1 cellular context compared by ENCODE assay signal in the genomic region with DNA sequence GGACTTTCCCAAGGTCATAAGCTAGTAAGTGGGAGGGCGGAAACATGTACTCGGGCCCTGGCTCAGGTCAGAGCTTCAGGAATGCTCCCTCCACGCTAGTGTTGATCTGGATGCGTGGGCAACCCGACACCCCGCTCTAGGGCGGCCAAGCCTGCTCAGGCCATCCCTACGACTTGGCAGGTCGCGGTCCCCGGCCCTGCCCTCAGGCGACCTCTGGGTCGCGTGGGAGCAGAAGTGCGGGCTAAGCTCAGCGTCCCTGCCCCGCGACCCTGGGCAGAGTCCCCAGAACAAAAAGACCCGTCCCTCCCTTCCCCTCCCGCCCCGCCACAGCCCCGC.
TF ChIP-seq lines count a peak whose summit lies in the region.

No MANE protein-coding gene starts in this region.

TF ChIP-seq in HepG2, 621 proteins besides CTCF, POLR2A, EP300 and RAD21 (continued from another document and continues in another):
- TF ChIP-seq, protein P1, sequence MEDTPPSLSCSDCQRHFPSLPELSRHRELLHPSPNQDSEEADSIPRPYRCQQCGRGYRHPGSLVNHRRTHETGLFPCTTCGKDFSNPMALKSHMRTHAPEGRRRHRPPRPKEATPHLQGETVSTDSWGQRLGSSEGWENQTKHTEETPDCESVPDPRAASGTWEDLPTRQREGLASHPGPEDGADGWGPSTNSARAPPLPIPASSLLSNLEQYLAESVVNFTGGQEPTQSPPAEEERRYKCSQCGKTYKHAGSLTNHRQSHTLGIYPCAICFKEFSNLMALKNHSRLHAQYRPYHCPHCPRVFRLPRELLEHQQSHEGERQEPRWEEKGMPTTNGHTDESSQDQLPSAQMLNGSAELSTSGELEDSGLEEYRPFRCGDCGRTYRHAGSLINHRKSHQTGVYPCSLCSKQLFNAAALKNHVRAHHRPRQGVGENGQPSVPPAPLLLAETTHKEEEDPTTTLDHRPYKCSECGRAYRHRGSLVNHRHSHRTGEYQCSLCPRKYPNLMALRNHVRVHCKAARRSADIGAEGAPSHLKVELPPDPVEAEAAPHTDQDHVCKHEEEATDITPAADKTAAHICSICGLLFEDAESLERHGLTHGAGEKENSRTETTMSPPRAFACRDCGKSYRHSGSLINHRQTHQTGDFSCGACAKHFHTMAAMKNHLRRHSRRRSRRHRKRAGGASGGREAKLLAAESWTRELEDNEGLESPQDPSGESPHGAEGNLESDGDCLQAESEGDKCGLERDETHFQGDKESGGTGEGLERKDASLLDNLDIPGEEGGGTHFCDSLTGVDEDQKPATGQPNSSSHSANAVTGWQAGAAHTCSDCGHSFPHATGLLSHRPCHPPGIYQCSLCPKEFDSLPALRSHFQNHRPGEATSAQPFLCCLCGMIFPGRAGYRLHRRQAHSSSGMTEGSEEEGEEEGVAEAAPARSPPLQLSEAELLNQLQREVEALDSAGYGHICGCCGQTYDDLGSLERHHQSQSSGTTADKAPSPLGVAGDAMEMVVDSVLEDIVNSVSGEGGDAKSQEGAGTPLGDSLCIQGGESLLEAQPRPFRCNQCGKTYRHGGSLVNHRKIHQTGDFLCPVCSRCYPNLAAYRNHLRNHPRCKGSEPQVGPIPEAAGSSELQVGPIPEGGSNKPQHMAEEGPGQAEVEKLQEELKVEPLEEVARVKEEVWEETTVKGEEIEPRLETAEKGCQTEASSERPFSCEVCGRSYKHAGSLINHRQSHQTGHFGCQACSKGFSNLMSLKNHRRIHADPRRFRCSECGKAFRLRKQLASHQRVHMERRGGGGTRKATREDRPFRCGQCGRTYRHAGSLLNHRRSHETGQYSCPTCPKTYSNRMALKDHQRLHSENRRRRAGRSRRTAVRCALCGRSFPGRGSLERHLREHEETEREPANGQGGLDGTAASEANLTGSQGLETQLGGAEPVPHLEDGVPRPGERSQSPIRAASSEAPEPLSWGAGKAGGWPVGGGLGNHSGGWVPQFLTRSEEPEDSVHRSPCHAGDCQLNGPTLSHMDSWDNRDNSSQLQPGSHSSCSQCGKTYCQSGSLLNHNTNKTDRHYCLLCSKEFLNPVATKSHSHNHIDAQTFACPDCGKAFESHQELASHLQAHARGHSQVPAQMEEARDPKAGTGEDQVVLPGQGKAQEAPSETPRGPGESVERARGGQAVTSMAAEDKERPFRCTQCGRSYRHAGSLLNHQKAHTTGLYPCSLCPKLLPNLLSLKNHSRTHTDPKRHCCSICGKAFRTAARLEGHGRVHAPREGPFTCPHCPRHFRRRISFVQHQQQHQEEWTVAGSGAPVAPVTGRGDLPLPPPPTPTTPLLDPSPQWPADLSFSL (CRISPR knock-in tag; IDR thresholded peaks at IDR 0.05) = no peak
- TF ChIP-seq ZBTB38 (CRISPR knock-in tag; IDR thresholded peaks at IDR 0.05) = 0 out of 2 replicates have a peak, but pooled peaks have one; percentile 26
- 0 out of 2 replicates have a peak, but pooled peaks have one; percentile 9 for TF ChIP-seq PCBP1 (IDR thresholded peaks at IDR 0.05; ENCODE audit: borderline replicate concordance, low read depth, low read length)
- TF ChIP-seq, protein P2, sequence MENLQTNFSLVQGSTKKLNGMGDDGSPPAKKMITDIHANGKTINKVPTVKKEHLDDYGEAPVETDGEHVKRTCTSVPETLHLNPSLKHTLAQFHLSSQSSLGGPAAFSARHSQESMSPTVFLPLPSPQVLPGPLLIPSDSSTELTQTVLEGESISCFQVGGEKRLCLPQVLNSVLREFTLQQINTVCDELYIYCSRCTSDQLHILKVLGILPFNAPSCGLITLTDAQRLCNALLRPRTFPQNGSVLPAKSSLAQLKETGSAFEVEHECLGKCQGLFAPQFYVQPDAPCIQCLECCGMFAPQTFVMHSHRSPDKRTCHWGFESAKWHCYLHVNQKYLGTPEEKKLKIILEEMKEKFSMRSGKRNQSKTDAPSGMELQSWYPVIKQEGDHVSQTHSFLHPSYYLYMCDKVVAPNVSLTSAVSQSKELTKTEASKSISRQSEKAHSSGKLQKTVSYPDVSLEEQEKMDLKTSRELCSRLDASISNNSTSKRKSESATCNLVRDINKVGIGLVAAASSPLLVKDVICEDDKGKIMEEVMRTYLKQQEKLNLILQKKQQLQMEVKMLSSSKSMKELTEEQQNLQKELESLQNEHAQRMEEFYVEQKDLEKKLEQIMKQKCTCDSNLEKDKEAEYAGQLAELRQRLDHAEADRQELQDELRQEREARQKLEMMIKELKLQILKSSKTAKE (CRISPR knock-in tag; IDR thresholded peaks at IDR 0.05; ENCODE audit: borderline replicate concordance) = no peak
- no peak for TF ChIP-seq ZNF879 (CRISPR knock-in tag; IDR thresholded peaks at IDR 0.05)
- TF ChIP-seq ZNF619 (CRISPR knock-in tag; IDR thresholded peaks at IDR 0.05) = 0 out of 2 replicates have a peak, but pooled peaks have one; percentile 52
- TF ChIP-seq ZNF709 (CRISPR knock-in tag; IDR thresholded peaks at IDR 0.05) = no peak
- TF ChIP-seq NR2F6 (IDR thresholded peaks at IDR 0.05) = no peak; the same call in 1 of the 2 replicates
- peak; percentile 69; the same call in 1 of the 2 replicates for TF ChIP-seq NR2F6 (CRISPR knock-in tag; IDR thresholded peaks at IDR 0.05)
- TF ChIP-seq YEATS4 (CRISPR knock-in tag; IDR thresholded peaks at IDR 0.05; ENCODE audit: borderline replicate concordance) = peak; percentile 52; the same call in 1 of the 2 replicates
- TF ChIP-seq MED8 (CRISPR knock-in tag; IDR thresholded peaks at IDR 0.05; ENCODE audit: insufficient replicate concordance) = no peak
- TF ChIP-seq ARNT2 (CRISPR knock-in tag; IDR thresholded peaks at IDR 0.05; ENCODE audit: low read depth) = peak; percentile 31; the same call in 1 of the 2 replicates
- TF ChIP-seq ZSCAN29 (CRISPR knock-in tag; conservative IDR thresholded peaks at IDR 0.05) = peak; percentile 67; the same call in 1 of the 2 replicates
- no peak for TF ChIP-seq JUND (CRISPR knock-in tag; IDR thresholded peaks at IDR 0.05)
- TF ChIP-seq AKAP8 (CRISPR knock-in tag; IDR thresholded peaks at IDR 0.05) = peak; percentile 70; the same call in 1 of the 2 replicates
- TF ChIP-seq ZNF17 (CRISPR knock-in tag; IDR thresholded peaks at IDR 0.05) = no peak
- TF ChIP-seq POLR2G (IDR thresholded peaks at IDR 0.05; ENCODE audit: low read depth, low read length) = peak; percentile 76
- TF ChIP-seq RBFOX2 (IDR thresholded peaks at IDR 0.05; ENCODE audit: low read depth, low read length) = peak; percentile 83
- TF ChIP-seq MBD4 (IDR thresholded peaks at IDR 0.05; ENCODE audit: borderline replicate concordance, low read length) = no peak
- no peak for TF ChIP-seq ZNF10 (CRISPR knock-in tag; IDR thresholded peaks at IDR 0.05; ENCODE audit: borderline replicate concordance, low read depth)
- peak; percentile 46; the same call in 1 of the 2 replicates for TF ChIP-seq HES4 (CRISPR knock-in tag; IDR thresholded peaks at IDR 0.05; ENCODE audit: borderline replicate concordance)
- no peak for TF ChIP-seq TEAD2 (CRISPR knock-in tag; IDR thresholded peaks at IDR 0.05)
- no peak for TF ChIP-seq ZFP1 (CRISPR knock-in tag; IDR thresholded peaks at IDR 0.05)
- TF ChIP-seq ZNF333 (CRISPR knock-in tag; IDR thresholded peaks at IDR 0.05; ENCODE audit: borderline replicate concordance) = no peak
- TF ChIP-seq FOXJ3 (CRISPR knock-in tag; IDR thresholded peaks at IDR 0.05; ENCODE audit: borderline replicate concordance) = no peak
- no peak for TF ChIP-seq RARG (CRISPR knock-in tag; IDR thresholded peaks at IDR 0.05; ENCODE audit: low read depth)
- TF ChIP-seq, protein P3, sequence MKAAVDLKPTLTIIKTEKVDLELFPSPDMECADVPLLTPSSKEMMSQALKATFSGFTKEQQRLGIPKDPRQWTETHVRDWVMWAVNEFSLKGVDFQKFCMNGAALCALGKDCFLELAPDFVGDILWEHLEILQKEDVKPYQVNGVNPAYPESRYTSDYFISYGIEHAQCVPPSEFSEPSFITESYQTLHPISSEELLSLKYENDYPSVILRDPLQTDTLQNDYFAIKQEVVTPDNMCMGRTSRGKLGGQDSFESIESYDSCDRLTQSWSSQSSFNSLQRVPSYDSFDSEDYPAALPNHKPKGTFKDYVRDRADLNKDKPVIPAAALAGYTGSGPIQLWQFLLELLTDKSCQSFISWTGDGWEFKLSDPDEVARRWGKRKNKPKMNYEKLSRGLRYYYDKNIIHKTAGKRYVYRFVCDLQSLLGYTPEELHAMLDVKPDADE (CRISPR knock-in tag; IDR thresholded peaks at IDR 0.05) = no peak
- TF ChIP-seq ZNF749 (CRISPR knock-in tag; IDR thresholded peaks at IDR 0.05; ENCODE audit: borderline replicate concordance) = no peak; the same call in 1 of the 2 replicates
- no peak for TF ChIP-seq ZSCAN25 (CRISPR knock-in tag; IDR thresholded peaks at IDR 0.05)
- TF ChIP-seq, protein P4, sequence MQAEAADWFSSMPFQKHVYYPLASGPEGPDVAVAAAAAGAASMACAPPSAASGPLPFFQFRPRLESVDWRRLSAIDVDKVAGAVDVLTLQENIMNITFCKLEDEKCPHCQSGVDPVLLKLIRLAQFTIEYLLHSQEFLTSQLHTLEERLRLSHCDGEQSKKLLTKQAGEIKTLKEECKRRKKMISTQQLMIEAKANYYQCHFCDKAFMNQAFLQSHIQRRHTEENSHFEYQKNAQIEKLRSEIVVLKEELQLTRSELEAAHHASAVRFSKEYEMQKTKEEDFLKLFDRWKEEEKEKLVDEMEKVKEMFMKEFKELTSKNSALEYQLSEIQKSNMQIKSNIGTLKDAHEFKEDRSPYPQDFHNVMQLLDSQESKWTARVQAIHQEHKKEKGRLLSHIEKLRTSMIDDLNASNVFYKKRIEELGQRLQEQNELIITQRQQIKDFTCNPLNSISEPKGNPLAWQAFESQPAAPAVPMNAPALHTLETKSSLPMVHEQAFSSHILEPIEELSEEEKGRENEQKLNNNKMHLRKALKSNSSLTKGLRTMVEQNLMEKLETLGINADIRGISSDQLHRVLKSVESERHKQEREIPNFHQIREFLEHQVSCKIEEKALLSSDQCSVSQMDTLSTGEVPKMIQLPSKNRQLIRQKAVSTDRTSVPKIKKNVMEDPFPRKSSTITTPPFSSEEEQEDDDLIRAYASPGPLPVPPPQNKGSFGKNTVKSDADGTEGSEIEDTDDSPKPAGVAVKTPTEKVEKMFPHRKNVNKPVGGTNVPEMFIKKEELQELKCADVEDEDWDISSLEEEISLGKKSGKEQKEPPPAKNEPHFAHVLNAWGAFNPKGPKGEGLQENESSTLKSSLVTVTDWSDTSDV (CRISPR knock-in tag; IDR thresholded peaks at IDR 0.05) = no peak
- TF ChIP-seq POGZ (CRISPR knock-in tag; IDR thresholded peaks at IDR 0.05) = 0 out of 2 replicates have a peak, but pooled peaks have one; percentile 10
- TF ChIP-seq KMT2B (CRISPR knock-in tag; IDR thresholded peaks at IDR 0.05) = 0 out of 2 replicates have a peak, but pooled peaks have one; percentile 8
- TF ChIP-seq ZNF670 (CRISPR knock-in tag; IDR thresholded peaks at IDR 0.05; ENCODE audit: borderline replicate concordance) = 0 out of 2 replicates have a peak, but pooled peaks have one; percentile 62
- no peak for TF ChIP-seq ZNF33A (CRISPR knock-in tag; IDR thresholded peaks at IDR 0.05; ENCODE audit: borderline replicate concordance)
- TF ChIP-seq, protein P5, sequence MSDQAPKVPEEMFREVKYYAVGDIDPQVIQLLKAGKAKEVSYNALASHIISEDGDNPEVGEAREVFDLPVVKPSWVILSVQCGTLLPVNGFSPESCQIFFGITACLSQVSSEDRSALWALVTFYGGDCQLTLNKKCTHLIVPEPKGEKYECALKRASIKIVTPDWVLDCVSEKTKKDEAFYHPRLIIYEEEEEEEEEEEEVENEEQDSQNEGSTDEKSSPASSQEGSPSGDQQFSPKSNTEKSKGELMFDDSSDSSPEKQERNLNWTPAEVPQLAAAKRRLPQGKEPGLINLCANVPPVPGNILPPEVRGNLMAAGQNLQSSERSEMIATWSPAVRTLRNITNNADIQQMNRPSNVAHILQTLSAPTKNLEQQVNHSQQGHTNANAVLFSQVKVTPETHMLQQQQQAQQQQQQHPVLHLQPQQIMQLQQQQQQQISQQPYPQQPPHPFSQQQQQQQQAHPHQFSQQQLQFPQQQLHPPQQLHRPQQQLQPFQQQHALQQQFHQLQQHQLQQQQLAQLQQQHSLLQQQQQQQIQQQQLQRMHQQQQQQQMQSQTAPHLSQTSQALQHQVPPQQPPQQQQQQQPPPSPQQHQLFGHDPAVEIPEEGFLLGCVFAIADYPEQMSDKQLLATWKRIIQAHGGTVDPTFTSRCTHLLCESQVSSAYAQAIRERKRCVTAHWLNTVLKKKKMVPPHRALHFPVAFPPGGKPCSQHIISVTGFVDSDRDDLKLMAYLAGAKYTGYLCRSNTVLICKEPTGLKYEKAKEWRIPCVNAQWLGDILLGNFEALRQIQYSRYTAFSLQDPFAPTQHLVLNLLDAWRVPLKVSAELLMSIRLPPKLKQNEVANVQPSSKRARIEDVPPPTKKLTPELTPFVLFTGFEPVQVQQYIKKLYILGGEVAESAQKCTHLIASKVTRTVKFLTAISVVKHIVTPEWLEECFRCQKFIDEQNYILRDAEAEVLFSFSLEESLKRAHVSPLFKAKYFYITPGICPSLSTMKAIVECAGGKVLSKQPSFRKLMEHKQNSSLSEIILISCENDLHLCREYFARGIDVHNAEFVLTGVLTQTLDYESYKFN (CRISPR knock-in tag; conservative IDR thresholded peaks at IDR 0.05) = peak; percentile 17; the same call in 1 of the 2 replicates
- TF ChIP-seq PITX1 (CRISPR knock-in tag; IDR thresholded peaks at IDR 0.05) = peak; percentile 71; the same call in 1 of the 2 replicates
- TF ChIP-seq NR2F2 (IDR thresholded peaks at IDR 0.05; ENCODE audit: borderline replicate concordance, low read depth) = 0 out of 2 replicates have a peak, but pooled peaks have one; percentile 30
- TF ChIP-seq SOX6 (IDR thresholded peaks at IDR 0.05) = no peak
- TF ChIP-seq SOX6 (CRISPR knock-in tag; IDR thresholded peaks at IDR 0.05) = peak; percentile 62
- TF ChIP-seq GABPB1 (CRISPR knock-in tag; IDR thresholded peaks at IDR 0.05) = 0 out of 2 replicates have a peak, but pooled peaks have one; percentile 57
- TF ChIP-seq MAFG (CRISPR knock-in tag; IDR thresholded peaks at IDR 0.05) = no peak
- TF ChIP-seq SAP130 (CRISPR knock-in tag; IDR thresholded peaks at IDR 0.05; ENCODE audit: low read depth) = no peak; the same call in 1 of the 2 replicates
- TF ChIP-seq, protein P6, sequence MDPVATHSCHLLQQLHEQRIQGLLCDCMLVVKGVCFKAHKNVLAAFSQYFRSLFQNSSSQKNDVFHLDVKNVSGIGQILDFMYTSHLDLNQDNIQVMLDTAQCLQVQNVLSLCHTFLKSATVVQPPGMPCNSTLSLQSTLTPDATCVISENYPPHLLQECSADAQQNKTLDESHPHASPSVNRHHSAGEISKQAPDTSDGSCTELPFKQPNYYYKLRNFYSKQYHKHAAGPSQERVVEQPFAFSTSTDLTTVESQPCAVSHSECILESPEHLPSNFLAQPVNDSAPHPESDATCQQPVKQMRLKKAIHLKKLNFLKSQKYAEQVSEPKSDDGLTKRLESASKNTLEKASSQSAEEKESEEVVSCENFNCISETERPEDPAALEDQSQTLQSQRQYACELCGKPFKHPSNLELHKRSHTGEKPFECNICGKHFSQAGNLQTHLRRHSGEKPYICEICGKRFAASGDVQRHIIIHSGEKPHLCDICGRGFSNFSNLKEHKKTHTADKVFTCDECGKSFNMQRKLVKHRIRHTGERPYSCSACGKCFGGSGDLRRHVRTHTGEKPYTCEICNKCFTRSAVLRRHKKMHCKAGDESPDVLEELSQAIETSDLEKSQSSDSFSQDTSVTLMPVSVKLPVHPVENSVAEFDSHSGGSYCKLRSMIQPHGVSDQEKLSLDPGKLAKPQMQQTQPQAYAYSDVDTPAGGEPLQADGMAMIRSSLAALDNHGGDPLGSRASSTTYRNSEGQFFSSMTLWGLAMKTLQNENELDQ (CRISPR knock-in tag; IDR thresholded peaks at IDR 0.05; ENCODE audit: borderline replicate concordance) = no peak
